Comparison of ENCODE assay signal across 1 cellular context in the genomic region with DNA sequence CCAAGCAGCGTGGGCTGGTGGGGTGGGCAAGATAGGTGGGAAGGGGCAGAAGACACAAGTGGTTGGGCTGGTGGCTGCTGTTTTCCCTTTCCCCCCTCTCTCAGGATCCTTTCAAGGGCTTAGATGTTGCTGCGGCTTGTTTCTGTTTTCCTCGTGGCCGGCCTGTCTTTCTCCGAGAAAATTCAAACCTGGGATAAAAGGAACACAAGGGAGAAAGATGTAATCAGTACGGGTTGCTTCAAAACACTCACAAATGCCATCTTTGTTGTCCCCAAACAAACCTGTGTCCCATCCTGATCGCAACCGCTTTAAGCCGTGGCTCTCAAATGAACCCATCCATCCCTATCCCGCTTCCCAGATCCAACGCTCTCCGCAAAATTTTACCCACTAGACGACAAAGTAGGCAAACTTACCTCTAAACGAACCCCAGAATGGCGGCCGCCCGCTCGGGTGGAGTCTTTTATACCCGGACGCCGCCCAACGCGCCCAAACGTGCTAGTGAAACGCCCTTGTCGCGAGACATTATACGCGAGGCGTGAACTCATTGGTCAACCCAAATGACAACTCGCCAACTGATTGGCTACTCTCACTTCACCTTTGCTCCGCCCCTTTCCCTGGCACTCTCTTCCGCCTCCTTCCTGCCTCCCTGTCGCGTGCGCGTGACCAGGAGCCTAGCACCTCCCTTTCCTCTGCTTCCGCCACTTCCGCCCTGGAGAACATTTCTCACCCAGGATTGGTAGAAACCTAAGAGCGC.
TF ChIP-seq lines count a peak whose summit lies in the region.

A gene (minus strand): TSS at position 433 of the 754 bp plus-strand sequence. CDS start 7,299 bp downstream, outside the sequence.

TF ChIP-seq in HepG2, 621 proteins besides CTCF, POLR2A, EP300 and RAD21 (continued from another document):
- TF ChIP-seq, protein P1, sequence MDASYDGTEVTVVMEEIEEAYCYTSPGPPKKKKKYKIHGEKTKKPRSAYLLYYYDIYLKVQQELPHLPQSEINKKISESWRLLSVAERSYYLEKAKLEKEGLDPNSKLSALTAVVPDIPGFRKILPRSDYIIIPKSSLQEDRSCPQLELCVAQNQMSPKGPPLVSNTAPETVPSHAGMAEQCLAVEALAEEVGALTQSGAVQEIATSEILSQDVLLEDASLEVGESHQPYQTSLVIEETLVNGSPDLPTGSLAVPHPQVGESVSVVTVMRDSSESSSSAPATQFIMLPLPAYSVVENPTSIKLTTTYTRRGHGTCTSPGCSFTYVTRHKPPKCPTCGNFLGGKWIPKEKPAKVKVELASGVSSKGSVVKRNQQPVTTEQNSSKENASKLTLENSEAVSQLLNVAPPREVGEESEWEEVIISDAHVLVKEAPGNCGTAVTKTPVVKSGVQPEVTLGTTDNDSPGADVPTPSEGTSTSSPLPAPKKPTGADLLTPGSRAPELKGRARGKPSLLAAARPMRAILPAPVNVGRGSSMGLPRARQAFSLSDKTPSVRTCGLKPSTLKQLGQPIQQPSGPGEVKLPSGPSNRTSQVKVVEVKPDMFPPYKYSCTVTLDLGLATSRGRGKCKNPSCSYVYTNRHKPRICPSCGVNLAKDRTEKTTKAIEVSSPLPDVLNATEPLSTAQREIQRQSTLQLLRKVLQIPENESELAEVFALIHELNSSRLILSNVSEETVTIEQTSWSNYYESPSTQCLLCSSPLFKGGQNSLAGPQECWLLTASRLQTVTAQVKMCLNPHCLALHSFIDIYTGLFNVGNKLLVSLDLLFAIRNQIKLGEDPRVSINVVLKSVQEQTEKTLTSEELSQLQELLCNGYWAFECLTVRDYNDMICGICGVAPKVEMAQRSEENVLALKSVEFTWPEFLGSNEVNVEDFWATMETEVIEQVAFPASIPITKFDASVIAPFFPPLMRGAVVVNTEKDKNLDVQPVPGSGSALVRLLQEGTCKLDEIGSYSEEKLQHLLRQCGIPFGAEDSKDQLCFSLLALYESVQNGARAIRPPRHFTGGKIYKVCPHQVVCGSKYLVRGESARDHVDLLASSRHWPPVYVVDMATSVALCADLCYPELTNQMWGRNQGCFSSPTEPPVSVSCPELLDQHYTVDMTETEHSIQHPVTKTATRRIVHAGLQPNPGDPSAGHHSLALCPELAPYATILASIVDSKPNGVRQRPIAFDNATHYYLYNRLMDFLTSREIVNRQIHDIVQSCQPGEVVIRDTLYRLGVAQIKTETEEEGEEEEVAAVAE (CRISPR knock-in tag; IDR thresholded peaks at IDR 0.05; ENCODE audit: borderline replicate concordance): peak; percentile 4; the same call in 1 of the 2 replicates
- TF ChIP-seq, protein P2, sequence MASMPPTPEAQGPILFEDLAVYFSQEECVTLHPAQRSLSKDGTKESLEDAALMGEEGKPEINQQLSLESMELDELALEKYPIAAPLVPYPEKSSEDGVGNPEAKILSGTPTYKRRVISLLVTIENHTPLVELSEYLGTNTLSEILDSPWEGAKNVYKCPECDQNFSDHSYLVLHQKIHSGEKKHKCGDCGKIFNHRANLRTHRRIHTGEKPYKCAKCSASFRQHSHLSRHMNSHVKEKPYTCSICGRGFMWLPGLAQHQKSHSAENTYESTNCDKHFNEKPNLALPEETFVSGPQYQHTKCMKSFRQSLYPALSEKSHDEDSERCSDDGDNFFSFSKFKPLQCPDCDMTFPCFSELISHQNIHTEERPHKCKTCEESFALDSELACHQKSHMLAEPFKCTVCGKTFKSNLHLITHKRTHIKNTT (CRISPR knock-in tag; IDR thresholded peaks at IDR 0.05): 0 out of 2 replicates have a peak, but pooled peaks have one; percentile 69
- TF ChIP-seq SKI (IDR thresholded peaks at IDR 0.05; ENCODE audit: partially characterized antibody): peak; percentile 27
- TF ChIP-seq, protein P3, sequence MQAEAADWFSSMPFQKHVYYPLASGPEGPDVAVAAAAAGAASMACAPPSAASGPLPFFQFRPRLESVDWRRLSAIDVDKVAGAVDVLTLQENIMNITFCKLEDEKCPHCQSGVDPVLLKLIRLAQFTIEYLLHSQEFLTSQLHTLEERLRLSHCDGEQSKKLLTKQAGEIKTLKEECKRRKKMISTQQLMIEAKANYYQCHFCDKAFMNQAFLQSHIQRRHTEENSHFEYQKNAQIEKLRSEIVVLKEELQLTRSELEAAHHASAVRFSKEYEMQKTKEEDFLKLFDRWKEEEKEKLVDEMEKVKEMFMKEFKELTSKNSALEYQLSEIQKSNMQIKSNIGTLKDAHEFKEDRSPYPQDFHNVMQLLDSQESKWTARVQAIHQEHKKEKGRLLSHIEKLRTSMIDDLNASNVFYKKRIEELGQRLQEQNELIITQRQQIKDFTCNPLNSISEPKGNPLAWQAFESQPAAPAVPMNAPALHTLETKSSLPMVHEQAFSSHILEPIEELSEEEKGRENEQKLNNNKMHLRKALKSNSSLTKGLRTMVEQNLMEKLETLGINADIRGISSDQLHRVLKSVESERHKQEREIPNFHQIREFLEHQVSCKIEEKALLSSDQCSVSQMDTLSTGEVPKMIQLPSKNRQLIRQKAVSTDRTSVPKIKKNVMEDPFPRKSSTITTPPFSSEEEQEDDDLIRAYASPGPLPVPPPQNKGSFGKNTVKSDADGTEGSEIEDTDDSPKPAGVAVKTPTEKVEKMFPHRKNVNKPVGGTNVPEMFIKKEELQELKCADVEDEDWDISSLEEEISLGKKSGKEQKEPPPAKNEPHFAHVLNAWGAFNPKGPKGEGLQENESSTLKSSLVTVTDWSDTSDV (CRISPR knock-in tag; IDR thresholded peaks at IDR 0.05): no peak
